In the genomic region with DNA sequence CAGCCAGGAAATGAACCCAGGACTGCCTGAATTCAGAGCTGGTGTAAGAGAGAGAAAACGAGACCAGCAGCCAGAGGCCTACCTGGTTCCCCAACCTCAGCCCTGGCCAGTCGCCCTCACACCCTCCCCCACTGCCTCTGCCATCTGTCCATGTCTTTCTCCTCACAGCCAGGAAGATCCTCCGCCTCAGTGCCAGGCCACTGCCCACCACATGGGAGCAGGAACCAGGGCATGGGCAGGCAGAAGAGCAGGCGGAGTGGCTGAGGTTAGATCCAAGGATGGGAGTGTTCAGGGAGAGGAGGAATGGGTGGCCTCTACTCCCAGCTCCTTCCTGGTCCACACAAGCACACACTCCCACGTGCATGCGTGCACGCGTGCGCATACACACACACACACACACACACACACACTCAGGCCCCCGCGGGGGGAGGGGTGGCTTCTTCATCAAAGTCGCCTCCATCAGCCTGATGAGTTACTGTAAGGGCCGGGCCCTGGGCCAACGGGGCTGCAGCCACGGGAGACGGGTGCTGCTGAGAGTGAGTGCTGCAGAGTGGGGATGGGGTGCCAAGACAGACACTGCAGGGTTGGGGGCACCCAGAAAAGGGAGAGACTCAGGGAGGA, we compare ENCODE assay signal across 27 cellular contexts. TPM values are rescaled to one million over a fixed set of nuclear protein-coding genes. Genes with fewer than 3 reads are reported as not detected.
DNase-seq lines count a peak whose midpoint lies in the region; ATAC-seq, FAIRE-seq and TF ChIP-seq lines count a peak whose summit lies in the region.
"Had no signal": no experiment of that assay in that cellular context is flagged by ENCODE, and none has a peak within 500 bp of the region (broad histone marks: within the 10 kb centered on the region; RNA-seq: fewer than 3 reads in every experiment).

No MANE protein-coding gene starts in this region.

- H3K9me3 ChIP-seq in IMR-90 (ENCODE audit: control insufficient read depth, insufficient read depth, low read length) (no peaks in the 10 kb centered on the region), GM12878 (replicated peaks; ENCODE audit: control insufficient read depth, insufficient read depth, low read length) (no peaks in the 10 kb centered on the region), left lung (no peaks in the 10 kb centered on the region)
- H3K9me3 ChIP-seq: pancreas, Peyer's patch, SJCRH30, testis had no signal

- in situ Hi-C loops in IMR-90 (cut with MboI; ENCODE audit: low sequenced_read_pairs), result no loop called here
- in situ Hi-C loops in GM12878 (cut with MboI), result no loop called here

- no peak overlapping the region for H4K8ac ChIP-seq in IMR-90 (ENCODE audit: low read depth in 2 of 2, low read length in 2 of 2)

- H3K9ac ChIP-seq in IMR-90 (ENCODE audit: low read depth, low read length) (no peak overlapping the region), GM12878 (ENCODE audit: control insufficient read depth, insufficient read depth, low read length) (no peak overlapping the region)

- no peak overlapping the region for H2BK20ac ChIP-seq in IMR-90 (ENCODE audit: low read depth, low read length)

- H3K4me1 ChIP-seq in IMR-90 (ENCODE audit: control insufficient read depth, insufficient read depth, low read length), result no peaks in the 10 kb centered on the region
- H3K4me1 ChIP-seq in GM12878 (ENCODE audit: control insufficient read depth, insufficient read depth, low read length), result no peaks in the 10 kb centered on the region
- no peaks in the 10 kb centered on the region for H3K4me1 ChIP-seq in left lung
- H3K4me1 ChIP-seq: pancreas, testis had no signal

- H3K27ac ChIP-seq in IMR-90 (ENCODE audit: insufficient read depth, low read length) (no peak overlapping the region), GM12878 (ENCODE audit: control insufficient read depth, insufficient read depth) (no peak overlapping the region), left lung (no peak overlapping the region)
- H3K27ac ChIP-seq: cardiac muscle cell, epithelial cell of prostate, pancreas, SJCRH30, testis had no signal

- H3K4ac ChIP-seq in IMR-90 (ENCODE audit: low read depth, low read length), result no peak overlapping the region

- SMC1A ChIA-PET in GM12878 (lab: Charles Lee; ENCODE audit: uncharacterized antibody, unreplicated experiment), result no interaction called here

- no peak for FAIRE-seq in GM12878 (lab: Jason Lieb, UNC)
- FAIRE-seq: G401.6, pancreas had no signal

- no peak for TF ChIP-seq POLR2A in IMR-90 (IDR thresholded peaks at IDR 0.05; ENCODE audit: low read depth, low read length)
- no peak for TF ChIP-seq POLR2A in GM12878 (IDR thresholded peaks at IDR 0.05; ENCODE audit: low read depth, low read length)

- H2BK5ac ChIP-seq in IMR-90 (ENCODE audit: low read depth, low read length, poor library complexity, severe bottlenecking), result no peak overlapping the region

- H2BK120ac ChIP-seq in IMR-90 (ENCODE audit: low read depth, low read length), result no peak overlapping the region

- no peak overlapping the region for H3K56ac ChIP-seq in IMR-90 (ENCODE audit: extremely low read depth, insufficient read depth, low read length)

- H3K23ac ChIP-seq in IMR-90 (ENCODE audit: low read depth, low read length), result no peak overlapping the region

- WGBS in IMR-90 (ENCODE audit: extremely low coverage in 2 of 2, insufficient read length in 1 of 2), 2 experiments, result no CpG with 5 or more reads among the region's 16 CpGs
- 34% methylated on average over 16 of the region's 16 CpGs for WGBS in GM12878 (ENCODE audit: insufficient coverage, insufficient replicate concordance, low lambda C conversion rate, missing lambda C conversion rate)

- no peak overlapping the region for H2AK5ac ChIP-seq in IMR-90 (ENCODE audit: low read depth, low read length)

- H2AFZ ChIP-seq in IMR-90 (replicated peaks; ENCODE audit: low read length, poor library complexity), result peak overlapping the region; percentile 43
- no peak overlapping the region for H2AFZ ChIP-seq in GM12878 (ENCODE audit: control insufficient read depth, low read depth, low read length)

- RAD21 ChIA-PET in GM12878 (lab: Charles Lee; ENCODE audit: unreplicated experiment), result no interaction called here

- BruUV-seq in IMR-90 (replicated peaks; lab: Mats Ljungman, UMichigan) (no TSS peak), GM12878 (replicated peaks; lab: Mats Ljungman, UMichigan) (no TSS peak)

- H4K5ac ChIP-seq in IMR-90 (ENCODE audit: low read depth, low read length), result no peak overlapping the region

- H3K4me3 ChIP-seq in IMR-90 (ENCODE audit: insufficient read depth, low read depth, low read length) (no peak overlapping the region), GM12878 (no peak overlapping the region), left lung (no peak overlapping the region)
- H3K4me3 ChIP-seq: cardiac muscle cell, lung, pancreas, Peyer's patch, SJCRH30, testis had no signal

- CTCF ChIA-PET in IMR-90 (lab: Yijun Ruan, JAX), result no interaction called here
- CTCF ChIA-PET in GM12878 (lab: Yijun Ruan, JAX), result interaction anchor here (1.3 kb wide), 1 partner anchor 167 kb away, joined by 4 read pairs; no protein-coding TSS in a partner anchor

- no peak overlapping the region for H2AK9ac ChIP-seq in IMR-90 (replicated peaks; ENCODE audit: low read depth, low read length, poor library complexity)

- no peaks in the 10 kb centered on the region for H3K79me1 ChIP-seq in IMR-90 (ENCODE audit: low read depth in 1 of 2, low read length in 2 of 2)

- no peaks in the 10 kb centered on the region for H3K79me2 ChIP-seq in GM12878 (ENCODE audit: control insufficient read depth, insufficient read depth, low read length)

- H3K9me1 ChIP-seq in IMR-90 (ENCODE audit: insufficient read depth, low read length), result 0 out of 2 replicates have a peak, but pooled peaks cover 3% of the 10 kb centered on the region

- DNase-seq in IMR-90, result no peak
- DNase-seq in GM12878 (ENCODE audit: low read depth, low spot score), result no peak
- peak in 1 of 2 donors; percentile 76 for DNase-seq in left lung
- no peak for DNase-seq in sciatic nerve (ENCODE audit: low spot score)
- DNase-seq in stimulated activated CD4-positive, alpha-beta T cell treated with anti-CD3 and anti-CD28 coated beads, Interleukin-2, amount 100 ng/mL, for 48 hours, result no peak
- DNase-seq in KG1 (lab: John Stamatoyannopoulos, UW), result no peak
- DNase-seq: activated naive CD4-positive, alpha-beta T cell treated with anti-CD3 and anti-CD28 coated beads, Interleukin-2, amount 50 U/mL, for 16 hours; CD4-positive, CD25-positive, alpha-beta regulatory T cell; DMS153; MV-4-11; NCI-H187 treated with DMSO at 0.1 percent for 48 hours; NCI-H345; pancreas; stimulated activated CD4-positive, alpha-beta T cell treated with anti-CD3 and anti-CD28 coated beads, Interleukin-1b, Interleukin-23, amount 100 ng/mL, for 48 hours; testis had no signal

- TF ChIP-seq EP300 in GM12878 (IDR thresholded peaks at IDR 0.05; ENCODE audit: borderline replicate concordance in 1 of 2, control insufficient read depth in 1 of 2, low read depth in 2 of 2, low read length in 2 of 2), result no peak

- dilution Hi-C loops in IMR-90 (cut with HindIII; ENCODE audit: low sequenced_read_pairs, unreplicated experiment), result no loop called here

- H4K91ac ChIP-seq in IMR-90 (ENCODE audit: insufficient read depth, low read depth, low read length), result no peak overlapping the region

- no peak overlapping the region for H3K4me2 ChIP-seq in IMR-90 (ENCODE audit: low read depth, low read length)
- H3K4me2 ChIP-seq in GM12878 (ENCODE audit: control insufficient read depth, insufficient read depth), result no peak overlapping the region

- TF ChIP-seq CTCF in IMR-90 (conservative IDR thresholded peaks at IDR 0.05; ENCODE audit: low read depth, low read length) (no peak), GM12878 (IDR thresholded peaks at IDR 0.05 in 2 of 3, conservative IDR thresholded peaks at IDR 0.05 in 1 of 3; ENCODE audit: control insufficient read depth in 2 of 3, extremely low read depth in 1 of 3, insufficient read depth in 1 of 3, low read depth in 3 of 3, low read length in 3 of 3) (no peak), left lung (IDR thresholded peaks at IDR 0.05) (no peak)

- H3K18ac ChIP-seq in IMR-90 (ENCODE audit: low read depth, low read length), result no peak overlapping the region

- no peak overlapping the region for H3K14ac ChIP-seq in IMR-90 (replicated peaks; ENCODE audit: low read depth, low read length)

- H3K36me3 ChIP-seq in IMR-90 (ENCODE audit: control insufficient read depth, insufficient read depth, low read length) (no peaks in the 10 kb centered on the region), GM12878 (ENCODE audit: control insufficient read depth in 2 of 2, insufficient read depth in 2 of 2, low read length in 1 of 2) (no peaks in the 10 kb centered on the region), left lung (no peaks in the 10 kb centered on the region)
- H3K36me3 ChIP-seq: cardiac muscle cell, pancreas, Peyer's patch, SJCRH30 had no signal

- no peaks in the 10 kb centered on the region for H4K20me1 ChIP-seq in IMR-90 (ENCODE audit: insufficient read depth, low read length)
- H4K20me1 ChIP-seq in GM12878 (ENCODE audit: control insufficient read depth, insufficient read depth), result peaks cover 2% of the 10 kb centered on the region; the same call in 1 of the 2 replicates

- no peak for TF ChIP-seq RAD21 in IMR-90 (IDR thresholded peaks at IDR 0.05; ENCODE audit: low read length)
- no peak for TF ChIP-seq RAD21 in GM12878 (IDR thresholded peaks at IDR 0.05; ENCODE audit: insufficient read depth, low read depth, low read length)

- ATAC-seq in IMR-90 (ENCODE audit: low read depth) (no peak), GM12878 (peak; percentile 14; the same call in 1 of the 3 replicates), left lung (peak; percentile 15), sciatic nerve (peak; percentile 47), HG03442 (IDR thresholded peaks at IDR 0.05; ENCODE audit: unreplicated experiment) (no peak)
- ATAC-seq: stimulated activated memory B cell treated with anti-CD40 and anti-IgM and Interleukin-4, amounts not matched to agents 10 μg/mL and 1 μg/mL and 100 μg/mL, for 72 hours had no signal

- H2BK15ac ChIP-seq in IMR-90 (ENCODE audit: low read depth, low read length), result no peak overlapping the region

- intact Hi-C loops in IMR-90 (cut with micrococcal nuclease) (no loop called here), GM12878 (cut with micrococcal nuclease; ENCODE audit: unreplicated experiment) (no loop called here), left lung (cut with DNase I) (no loop called here), sciatic nerve (cut with DNase I) (no loop called here)

- H3K27me3 ChIP-seq in IMR-90 (ENCODE audit: control insufficient read depth, insufficient read depth, low read length), result peaks cover 88% of the 10 kb centered on the region
- peaks cover 6 to 8% of the 10 kb centered on the region in 2 experiments; a peak in 3 of 4 replicates for H3K27me3 ChIP-seq in GM12878 (replicated peaks in 1 of 2; ENCODE audit: control insufficient read depth in 2 of 2, insufficient read depth in 2 of 2, low read length in 1 of 2)
- H3K27me3 ChIP-seq in left lung, result peaks cover 0 to 62% of the 10 kb centered on the region in 2 donors
- H3K27me3 ChIP-seq: cardiac muscle cell, pancreas, SJCRH30, testis had no signal

- POLR2A ChIA-PET in IMR-90 (lab: Charles Lee; ENCODE audit: unreplicated experiment) (no interaction called here), GM12878 (lab: Charles Lee) (no interaction called here)

RNA-seq across cellular contexts. Expression of gene CNTFR, which starts 18.2 kb away (rescaled TPM):
- not detected in 2 replicates for total RNA-seq in IMR-90 (2012; rRNA removed)
- not detected in 2 replicates for polyA plus RNA-seq in IMR-90 (2012; rRNA removed)
- 0.02 TPM in 1 of 2 replicates, not detected in the other for polyA plus RNA-seq in IMR-90 (2012; cell fraction: cytosol; rRNA removed)
- polyA plus RNA-seq in IMR-90 (2012; cell fraction: nucleus; rRNA removed; ENCODE audit: low replicate concordance), result not detected in 2 replicates
- total RNA-seq in GM12878 (2013; cell fraction: nucleolus; rRNA removed), result not detected in 2 replicates
- not detected in 2 replicates for total RNA-seq in GM12878 (2014; rRNA removed)
- not detected in 2 replicates for total RNA-seq in GM12878 (2014; rRNA removed; fragmentation: Illumina TruSeq; extraction: Trizol)
- not detected in 2 replicates for total RNA-seq in GM12878 (2021)
- polyA plus RNA-seq in GM12878 (2011; ENCODE audit: low read depth), result not detected
- not detected in 2 replicates for polyA plus RNA-seq in GM12878 (2011; rRNA removed)
- not detected in 2 replicates for polyA plus RNA-seq in GM12878 (2011; cell fraction: cytosol; rRNA removed)
- 0.10 TPM in 1 of 2 replicates, not detected in the other for polyA plus RNA-seq in GM12878 (2011; cell fraction: nucleus; rRNA removed)
- polyA plus RNA-seq in GM12878 (2012), result not detected in 2 replicates
- not detected in 2 replicates for polyA plus RNA-seq in GM12878 (2014; fragmentation: Illumina TruSeq; extraction: Trizol)
- not detected for polyA plus RNA-seq in GM12878 (2014; fragmentation: Nextera tagmentation; extraction: Ambion mirVana)
- not detected in 2 replicates for polyA plus RNA-seq in GM12878 (2014; rRNA removed)
- polyA plus RNA-seq in GM12878 (2016; fragmentation: Nextera tagmentation; extraction: Ambion mirVana), result not detected
- polyA minus RNA-seq in GM12878 (2011; rRNA and poly(A)+ RNA removed), result not detected in 2 replicates
- polyA minus RNA-seq in GM12878 (2011; cell fraction: cytosol; rRNA and poly(A)+ RNA removed), result not detected in 2 replicates
- polyA minus RNA-seq in GM12878 (2011; cell fraction: nucleus; rRNA and poly(A)+ RNA removed), result not detected in 2 replicates
- under 1 TPM; 0.90 to 0.92 TPM for total RNA-seq in left lung
- total RNA-seq in sciatic nerve, result 23.2 TPM
- total RNA-seq: activated CD8-positive, alpha-beta memory T cell treated with anti-CD3 and anti-CD28 coated beads for 36 hours; CD4-positive, CD25-positive, alpha-beta regulatory T cell; fibroblast of villous mesenchyme; HT1080; T-helper 1 cell treated with Interleukin-12 subunit alpha and Interleukin-12 subunit beta and Interleukin-4 antibody, amounts not matched to agents 30 ng/mL and 1 ng/mL, for 36 hours had no signal
- polyA plus RNA-seq: CD4-positive, CD25-positive, alpha-beta regulatory T cell had no signal

RNA-seq across cellular contexts. Expression of gene RPP25L, which starts 40.6 kb away (rescaled TPM):
- 13.3 and 20.4 TPM in 2 replicates for total RNA-seq in IMR-90 (2012; rRNA removed)
- polyA plus RNA-seq in IMR-90 (2012; rRNA removed), result 26.3 and 27.6 TPM in 2 replicates
- 39.7 and 47.9 TPM in 2 replicates for polyA plus RNA-seq in IMR-90 (2012; cell fraction: cytosol; rRNA removed)
- polyA plus RNA-seq in IMR-90 (2012; cell fraction: nucleus; rRNA removed; ENCODE audit: low replicate concordance), result 8.7 and 19.9 TPM in 2 replicates
- 4.4 and 4.6 TPM in 2 replicates for total RNA-seq in GM12878 (2013; cell fraction: nucleolus; rRNA removed)
- 28.0 and 30.2 TPM in 2 replicates for total RNA-seq in GM12878 (2014; rRNA removed)
- total RNA-seq in GM12878 (2014; rRNA removed; fragmentation: Illumina TruSeq; extraction: Trizol), result 14.0 and 14.3 TPM in 2 replicates
- total RNA-seq in GM12878 (2021), result 18.4 and 19.0 TPM in 2 replicates
- polyA plus RNA-seq in GM12878 (2011; ENCODE audit: low read depth), result 13.4 TPM
- 7.8 and 12.9 TPM in 2 replicates for polyA plus RNA-seq in GM12878 (2011; rRNA removed)
- polyA plus RNA-seq in GM12878 (2011; cell fraction: cytosol; rRNA removed), result 21.4 and 28.8 TPM in 2 replicates
- polyA plus RNA-seq in GM12878 (2011; cell fraction: nucleus; rRNA removed), result 14.0 and 15.5 TPM in 2 replicates
- polyA plus RNA-seq in GM12878 (2012), result 19.2 and 20.0 TPM in 2 replicates
- polyA plus RNA-seq in GM12878 (2014; fragmentation: Illumina TruSeq; extraction: Trizol), result 2.9 and 8.5 TPM in 2 replicates
- 10 to 100 TPM in 1 of 2 experiments, 1 to 10 TPM in 1; 7.7 to 14.7 TPM for polyA plus RNA-seq in GM12878 (2014; fragmentation: Nextera tagmentation; extraction: Ambion mirVana)
- polyA plus RNA-seq in GM12878 (2014; rRNA removed), result 26.6 and 36.3 TPM in 2 replicates
- polyA plus RNA-seq in GM12878 (2016; fragmentation: Nextera tagmentation; extraction: Ambion mirVana), result 10 to 100 TPM; 26.1 to 26.2 TPM
- 4.2 and 11.9 TPM in 2 replicates for polyA minus RNA-seq in GM12878 (2011; rRNA and poly(A)+ RNA removed)
- polyA minus RNA-seq in GM12878 (2011; cell fraction: cytosol; rRNA and poly(A)+ RNA removed), result 2.8 and 3.3 TPM in 2 replicates
- 6.5 and 9.3 TPM in 2 replicates for polyA minus RNA-seq in GM12878 (2011; cell fraction: nucleus; rRNA and poly(A)+ RNA removed)
- total RNA-seq in left lung, result 10 to 100 TPM; 18.6 to 21.9 TPM
- 17.0 TPM for total RNA-seq in sciatic nerve

RNA-seq across cellular contexts. Expression of gene ENHO, which starts 48.5 kb away (rescaled TPM):
- total RNA-seq in IMR-90 (2012; rRNA removed) (not detected in 2 replicates), GM12878 (2014; rRNA removed) (not detected in 2 replicates), GM12878 (2014; rRNA removed; fragmentation: Illumina TruSeq; extraction: Trizol) (not detected in 2 replicates), GM12878 (2021) (not detected in 2 replicates), left lung (under 1 TPM; 0.26 to 0.61 TPM), sciatic nerve (23.5 TPM)
- polyA plus RNA-seq in IMR-90 (2012; rRNA removed) (0.10 TPM in 1 of 2 replicates, not detected in the other), GM12878 (2011; rRNA removed) (not detected in 2 replicates), GM12878 (2014; fragmentation: Illumina TruSeq; extraction: Trizol) (not detected in 2 replicates), GM12878 (2014; fragmentation: Nextera tagmentation; extraction: Ambion mirVana) (not detected), GM12878 (2014; rRNA removed) (not detected in 2 replicates), GM12878 (2016; fragmentation: Nextera tagmentation; extraction: Ambion mirVana) (not detected)
- polyA plus RNA-seq in IMR-90 (2012; cell fraction: cytosol; rRNA removed), result 0.06 and 0.14 TPM in 2 replicates
- 0.05 TPM in 1 of 2 replicates, not detected in the other for polyA plus RNA-seq in IMR-90 (2012; cell fraction: nucleus; rRNA removed; ENCODE audit: low replicate concordance)
- not detected in 2 replicates for total RNA-seq in GM12878 (2013; cell fraction: nucleolus; rRNA removed)
- not detected for polyA plus RNA-seq in GM12878 (2011; ENCODE audit: low read depth)
- polyA plus RNA-seq in GM12878 (2011; cell fraction: cytosol; rRNA removed), result not detected in 2 replicates
- polyA plus RNA-seq in GM12878 (2011; cell fraction: nucleus; rRNA removed), result not detected in 2 replicates
- not detected in 2 replicates for polyA plus RNA-seq in GM12878 (2012)
- not detected in 2 replicates for polyA minus RNA-seq in GM12878 (2011; rRNA and poly(A)+ RNA removed)
- polyA minus RNA-seq in GM12878 (2011; cell fraction: cytosol; rRNA and poly(A)+ RNA removed), result not detected in 2 replicates
- polyA minus RNA-seq in GM12878 (2011; cell fraction: nucleus; rRNA and poly(A)+ RNA removed), result not detected in 2 replicates
- total RNA-seq: fibroblast of villous mesenchyme, SJCRH30 had no signal

RNA-seq across cellular contexts. Expression of gene DCTN3, which starts 49.0 kb away (rescaled TPM):
- total RNA-seq in IMR-90 (2012; rRNA removed) (104 and 122 TPM in 2 replicates), GM12878 (2014; rRNA removed) (87.3 and 103 TPM in 2 replicates), GM12878 (2014; rRNA removed; fragmentation: Illumina TruSeq; extraction: Trizol) (43.2 and 45.6 TPM in 2 replicates), GM12878 (2021) (74.6 and 79.1 TPM in 2 replicates), left lung (10 to 100 TPM; 69.8 to 70.4 TPM), sciatic nerve (67.6 TPM)
- polyA plus RNA-seq in IMR-90 (2012; rRNA removed) (183 and 186 TPM in 2 replicates), GM12878 (2011; rRNA removed) (56.5 and 75.6 TPM in 2 replicates), GM12878 (2014; fragmentation: Illumina TruSeq; extraction: Trizol) (26.9 and 57.8 TPM in 2 replicates), GM12878 (2014; fragmentation: Nextera tagmentation; extraction: Ambion mirVana) (10 to 100 TPM; 19.0 to 52.0 TPM), GM12878 (2014; rRNA removed) (66.7 and 68.0 TPM in 2 replicates), GM12878 (2016; fragmentation: Nextera tagmentation; extraction: Ambion mirVana) (100 to 1,000 TPM; 101 to 120 TPM)
- polyA plus RNA-seq in IMR-90 (2012; cell fraction: cytosol; rRNA removed), result 177 and 196 TPM in 2 replicates
- 103 and 138 TPM in 2 replicates for polyA plus RNA-seq in IMR-90 (2012; cell fraction: nucleus; rRNA removed; ENCODE audit: low replicate concordance)
- 18.1 and 20.7 TPM in 2 replicates for total RNA-seq in GM12878 (2013; cell fraction: nucleolus; rRNA removed)
- 115 TPM for polyA plus RNA-seq in GM12878 (2011; ENCODE audit: low read depth)
- 102 TPM in 2 replicates for polyA plus RNA-seq in GM12878 (2011; cell fraction: cytosol; rRNA removed)
- 94.9 and 105 TPM in 2 replicates for polyA plus RNA-seq in GM12878 (2011; cell fraction: nucleus; rRNA removed)
- 101 and 126 TPM in 2 replicates for polyA plus RNA-seq in GM12878 (2012)
- polyA minus RNA-seq in GM12878 (2011; rRNA and poly(A)+ RNA removed), result 45.4 and 61.2 TPM in 2 replicates
- 12.0 and 16.7 TPM in 2 replicates for polyA minus RNA-seq in GM12878 (2011; cell fraction: cytosol; rRNA and poly(A)+ RNA removed)
- 24.7 and 43.0 TPM in 2 replicates for polyA minus RNA-seq in GM12878 (2011; cell fraction: nucleus; rRNA and poly(A)+ RNA removed)

RNA-seq across cellular contexts. Expression of gene ARID3C, which starts 57.6 kb away (rescaled TPM):
- total RNA-seq in IMR-90 (2012; rRNA removed) (not detected in 2 replicates), GM12878 (2014; rRNA removed) (not detected in 2 replicates), GM12878 (2014; rRNA removed; fragmentation: Illumina TruSeq; extraction: Trizol) (not detected in 2 replicates), GM12878 (2021) (0.24 TPM in 1 of 2 replicates, not detected in the other), left lung (not detected), sciatic nerve (1.2 TPM)
- polyA plus RNA-seq in IMR-90 (2012; rRNA removed) (0.07 TPM in 1 of 2 replicates, not detected in the other), GM12878 (2011; rRNA removed) (not detected in 2 replicates), GM12878 (2014; fragmentation: Illumina TruSeq; extraction: Trizol) (not detected in 2 replicates), GM12878 (2014; fragmentation: Nextera tagmentation; extraction: Ambion mirVana) (not detected), GM12878 (2014; rRNA removed) (not detected in 2 replicates), GM12878 (2016; fragmentation: Nextera tagmentation; extraction: Ambion mirVana) (not detected)
- 0.02 TPM in 1 of 2 replicates, not detected in the other for polyA plus RNA-seq in IMR-90 (2012; cell fraction: cytosol; rRNA removed)
- polyA plus RNA-seq in IMR-90 (2012; cell fraction: nucleus; rRNA removed; ENCODE audit: low replicate concordance), result 0.05 and 0.07 TPM in 2 replicates
- 0.38 TPM in 1 of 2 replicates, not detected in the other for total RNA-seq in GM12878 (2013; cell fraction: nucleolus; rRNA removed)
- polyA plus RNA-seq in GM12878 (2011; ENCODE audit: low read depth), result not detected
- not detected in 2 replicates for polyA plus RNA-seq in GM12878 (2011; cell fraction: cytosol; rRNA removed)
- 0.07 TPM in 1 of 2 replicates, not detected in the other for polyA plus RNA-seq in GM12878 (2011; cell fraction: nucleus; rRNA removed)
- polyA plus RNA-seq in GM12878 (2012), result not detected in 2 replicates
- not detected in 2 replicates for polyA minus RNA-seq in GM12878 (2011; rRNA and poly(A)+ RNA removed)
- not detected in 2 replicates for polyA minus RNA-seq in GM12878 (2011; cell fraction: cytosol; rRNA and poly(A)+ RNA removed)
- polyA minus RNA-seq in GM12878 (2011; cell fraction: nucleus; rRNA and poly(A)+ RNA removed), result not detected in 2 replicates
- total RNA-seq: CD4-positive, CD25-positive, alpha-beta regulatory T cell; fibroblast of villous mesenchyme; HT1080; lung; pancreas; SJCRH30 had no signal
- polyA plus RNA-seq: CD4-positive, CD25-positive, alpha-beta regulatory T cell; lung; pancreas had no signal

Comparison
In these comparisons a context has a peak if more than half of its experiments do, and no peak if none do; other contexts are left out.
1. ATAC-seq: peak in GM12878 (single experiment), left lung (single experiment) and sciatic nerve (single experiment); none in IMR-90 (single experiment) and HG03442 (single experiment).
2. RNA of gene CNTFR, which starts 18.2 kb away (total RNA-seq): 23.2 TPM in sciatic nerve (single experiment); 0.90 to 0.92 TPM in left lung, not detected in IMR-90 and not detected in GM12878; every median in the first group is over 10 times any median in the second.
3. RNA of gene ENHO, which starts 48.5 kb away (total RNA-seq): 23.5 TPM in sciatic nerve (single experiment); 0.26 to 0.61 TPM in left lung, not detected in IMR-90 and not detected in GM12878; every median in the first group is over 10 times any median in the second.